In the genomic region with DNA sequence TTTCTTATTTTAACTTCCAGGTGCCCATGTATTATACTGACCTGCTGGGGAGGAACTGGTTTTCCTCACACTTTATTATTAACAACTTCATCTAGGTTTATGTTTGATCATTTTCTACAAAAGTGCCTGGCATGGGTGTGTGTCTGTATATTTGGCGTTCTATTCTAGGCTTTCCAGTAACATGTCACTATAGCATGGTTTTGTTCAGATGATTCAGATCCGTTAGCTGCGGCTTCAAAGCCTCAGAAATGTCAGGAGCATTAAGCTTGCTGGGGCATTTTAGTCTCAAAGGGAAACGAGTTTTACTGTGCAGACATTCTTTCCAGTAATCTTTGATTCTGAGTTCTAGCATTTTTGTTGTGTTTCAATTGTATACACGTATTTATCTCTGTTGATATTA, we compare ENCODE assay signal across 9 cellular contexts. TPM values are rescaled to one million over a fixed set of nuclear protein-coding genes. Genes with fewer than 3 reads are reported as not detected.
DNase-seq lines count a peak whose midpoint lies in the region; ATAC-seq, FAIRE-seq and TF ChIP-seq lines count a peak whose summit lies in the region.
"Had no signal": no experiment of that assay in that cellular context is flagged by ENCODE, and none has a peak within 500 bp of the region (broad histone marks: within the 10 kb centered on the region; RNA-seq: fewer than 3 reads in every experiment).

No MANE protein-coding gene starts in this region.

- H3K4me2 ChIP-seq in keratinocyte (ENCODE audit: control insufficient read depth, extremely low read depth, insufficient read depth, low read depth, low read length), result peak overlapping the region; percentile 13

- dilution Hi-C loops in keratinocyte (cut with MboI; ENCODE audit: extremely low pct_ligation_motif_present, low sequenced_read_pairs), result no loop called here

- H3K36me3 ChIP-seq in right atrium auricular region (no peaks in the 10 kb centered on the region), keratinocyte (ENCODE audit: control insufficient read depth in 2 of 2, extremely low read depth in 1 of 2, insufficient read depth in 2 of 2, low read length in 2 of 2) (no peaks in the 10 kb centered on the region), upper lobe of right lung (no peaks in the 10 kb centered on the region)

- H3K27me3 ChIP-seq in right atrium auricular region, result no peaks in the 10 kb centered on the region
- H3K27me3 ChIP-seq in keratinocyte (ENCODE audit: control insufficient read depth, extremely low read depth, insufficient read depth, low read length), result no peaks in the 10 kb centered on the region
- H3K27me3 ChIP-seq in upper lobe of right lung, result no peaks in the 10 kb centered on the region

- peak overlapping the region in 1 of 2 donors; percentile 68 for H3K4me3 ChIP-seq in right atrium auricular region
- H3K4me3 ChIP-seq in keratinocyte (ENCODE audit: control insufficient read depth in 2 of 3, extremely low read depth in 1 of 3, insufficient read depth in 2 of 3, low read depth in 1 of 3, low read length in 3 of 3), result no peak overlapping the region
- H3K4me3 ChIP-seq in upper lobe of right lung, result peak overlapping the region; percentile 72

- no peaks in the 10 kb centered on the region for H3K9me3 Mint-ChIP-seq in activated naive CD4-positive, alpha-beta T cell treated with anti-CD3 and anti-CD28 coated beads, Interleukin-2, amount 50 U/mL, for 24 hours

- H3K4me1 Mint-ChIP-seq in activated naive CD4-positive, alpha-beta T cell treated with anti-CD3 and anti-CD28 coated beads, Interleukin-2, amount 50 U/mL, for 24 hours, result peaks cover 71% of the 10 kb centered on the region

- H3K27me3 Mint-ChIP-seq in activated naive CD4-positive, alpha-beta T cell treated with anti-CD3 and anti-CD28 coated beads, Interleukin-2, amount 50 U/mL, for 24 hours, result no peaks in the 10 kb centered on the region

- no peak overlapping the region for H3K9ac ChIP-seq in keratinocyte (ENCODE audit: control insufficient read depth, extremely low read depth, insufficient read depth, low read length)

- H3K4me1 ChIP-seq in right atrium auricular region, result peaks cover 3 to 74% of the 10 kb centered on the region in 2 donors
- peaks cover 28% of the 10 kb centered on the region for H3K4me1 ChIP-seq in keratinocyte (ENCODE audit: control insufficient read depth, extremely low read depth, insufficient read depth, low read length)
- peaks cover 44% of the 10 kb centered on the region for H3K4me1 ChIP-seq in upper lobe of right lung

- TF ChIP-seq CTCF in right atrium auricular region (IDR thresholded peaks at IDR 0.05) (no peak), keratinocyte (optimal IDR thresholded peaks at IDR 0.05 in 1 of 3, IDR thresholded peaks at IDR 0.05 in 1 of 3, conservative IDR thresholded peaks at IDR 0.05 in 1 of 3; ENCODE audit: extremely low read depth in 1 of 3, insufficient read depth in 2 of 3, low read length in 3 of 3) (no peak), upper lobe of right lung (IDR thresholded peaks at IDR 0.05) (no peak)

- ATAC-seq in left ventricle myocardium superior (no peak), upper lobe of right lung (no peak), HG03342 (IDR thresholded peaks at IDR 0.05; ENCODE audit: unreplicated experiment) (no peak)

- no peak for FAIRE-seq in keratinocyte (lab: Jason Lieb, UNC)
- FAIRE-seq: G401.6 had no signal

- H3K27ac Mint-ChIP-seq in activated naive CD4-positive, alpha-beta T cell treated with anti-CD3 and anti-CD28 coated beads, Interleukin-2, amount 50 U/mL, for 24 hours, result peak overlapping the region; percentile 78

- H3K27ac ChIP-seq in right atrium auricular region (peak overlapping the region; percentile 90 to 92), keratinocyte (ENCODE audit: control insufficient read depth, insufficient read depth, low read length) (no peak overlapping the region), upper lobe of right lung (peak overlapping the region; percentile 30)

- H2AFZ ChIP-seq in keratinocyte (ENCODE audit: control insufficient read depth, low read length), result no peak overlapping the region

- no peak for DNase-seq in right atrium auricular region (ENCODE audit: low spot score)
- no peak for DNase-seq in left ventricle myocardium superior
- no peak for DNase-seq in keratinocyte (ENCODE audit: low read depth, low spot score)
- DNase-seq in upper lobe of right lung, result no peak
- no peak for DNase-seq in HK-2 (ENCODE audit: unreplicated experiment)
- no peak for DNase-seq in NCI-H128 (lab: John Stamatoyannopoulos, UW; ENCODE audit: unreplicated experiment)

- H4K20me1 ChIP-seq in keratinocyte (ENCODE audit: control insufficient read depth, extremely low read depth, insufficient read depth, low read length), result peaks cover 6% of the 10 kb centered on the region

- H3K9me3 ChIP-seq in right atrium auricular region (no peaks in the 10 kb centered on the region), keratinocyte (ENCODE audit: control insufficient read depth, low read depth, low read length) (no peaks in the 10 kb centered on the region), upper lobe of right lung (no peaks in the 10 kb centered on the region)

- peak overlapping the region; percentile 83 for H3K4me3 Mint-ChIP-seq in activated naive CD4-positive, alpha-beta T cell treated with anti-CD3 and anti-CD28 coated beads, Interleukin-2, amount 50 U/mL, for 24 hours

- H3K36me3 Mint-ChIP-seq in activated naive CD4-positive, alpha-beta T cell treated with anti-CD3 and anti-CD28 coated beads, Interleukin-2, amount 50 U/mL, for 24 hours, result peaks cover 2% of the 10 kb centered on the region

- no peaks in the 10 kb centered on the region for H3K9me1 ChIP-seq in keratinocyte (ENCODE audit: control insufficient read depth, extremely low read depth, insufficient read depth, low read length)

- H3K79me2 ChIP-seq in keratinocyte (ENCODE audit: control insufficient read depth, insufficient read depth, low read length), result peaks cover 22% of the 10 kb centered on the region

- intact Hi-C loops in left ventricle myocardium superior (cut with micrococcal nuclease), result loop anchor here (10.0 kb wide), 1 partner anchor 45 kb away; no protein-coding TSS in a partner anchor
- intact Hi-C loops in upper lobe of right lung (cut with DNase I), result no loop called here

RNA-seq across cellular contexts. Expression of a gene that starts 2.3 kb away (rescaled TPM):
- 100 to 1,000 TPM; 116 to 143 TPM for total RNA-seq in right atrium auricular region
- 108 TPM for total RNA-seq in left ventricle myocardium superior
- 8.7 to 18.9 TPM (median 11.2 TPM) in 3 replicates for polyA plus RNA-seq in keratinocyte
- 2.2 TPM for polyA plus RNA-seq in keratinocyte (2011; ENCODE audit: low read depth)
- polyA plus RNA-seq in keratinocyte (2011; cell fraction: cytosol; rRNA removed), result 11.5 and 12.1 TPM in 2 replicates
- polyA plus RNA-seq in keratinocyte (2011; cell fraction: nucleus; rRNA removed), result 6.2 and 8.2 TPM in 2 replicates
- 7.7 and 13.5 TPM in 2 replicates for polyA plus RNA-seq in keratinocyte (2012; ENCODE audit: low replicate concordance)
- 14.7 to 20.5 TPM (median 15.0 TPM) in 3 replicates for polyA minus RNA-seq in keratinocyte
- 20.3 TPM for polyA minus RNA-seq in keratinocyte (2011; cell fraction: cytosol; rRNA and poly(A)+ RNA removed)
- polyA minus RNA-seq in keratinocyte (2011; cell fraction: nucleus; rRNA and poly(A)+ RNA removed), result 4.7 and 8.1 TPM in 2 replicates
- total RNA-seq in upper lobe of right lung, result 38.3 TPM
